In genomic region chr1:64019818-64020217, GRCh38 we compare ENCODE assay signal across 1 cellular context.
TF ChIP-seq lines count a peak whose summit lies in the region.

No MANE protein-coding gene starts in this region.

TF ChIP-seq in GM23338, 12 proteins besides CTCF, POLR2A, EP300 and RAD21 (continued from another document):
- TF ChIP-seq NANOG (IDR thresholded peaks at IDR 0.05; ENCODE audit: borderline replicate concordance), result no peak
